ENCODE assay signal across 1 cellular context in genomic region chr1:20697560-20697959, GRCh38.
TF ChIP-seq lines count a peak whose summit lies in the region.

No MANE protein-coding gene starts in this region.

TF ChIP-seq in HepG2, 621 proteins besides CTCF, POLR2A, EP300 and RAD21:
- TF ChIP-seq ZNF460 (CRISPR knock-in tag; IDR thresholded peaks at IDR 0.05; ENCODE audit: borderline replicate concordance), result no peak
- no peak for TF ChIP-seq ZNF547 (CRISPR knock-in tag; IDR thresholded peaks at IDR 0.05)
